In genomic region chr6:78867020-78867369, GRCh38 we compare ENCODE assay signal across 8 cellular contexts. TPM values are rescaled to one million over a fixed set of nuclear protein-coding genes. Genes with fewer than 3 reads are reported as not detected.
A peak's percentile ranks its signal among the peaks of the same experiment; 100 is the strongest.
DNase-seq lines count a peak whose midpoint lies in the region; ATAC-seq and TF ChIP-seq lines count a peak whose summit lies in the region.

No MANE protein-coding gene starts in this region.

- H3K9me3 ChIP-seq in Caco-2 = no peaks in the 10 kb centered on the region; the same call in 1 of the 2 replicates
- no peaks in the 10 kb centered on the region for H3K9me3 ChIP-seq in mucosa of descending colon

- CTCF ChIA-PET in Caco-2 (lab: Charles Lee) = no interaction called here

- H3K4me1 ChIP-seq in Caco-2 (no peaks in the 10 kb centered on the region), mucosa of descending colon (ENCODE audit: low read depth) (peaks cover 8% of the 10 kb centered on the region)

- POLR2A ChIA-PET in Caco-2 (lab: Charles Lee) = interaction anchor here (0.6 kb wide), 1 partner anchor 697 kb away, joined by 4 read pairs; no protein-coding TSS in a partner anchor

- H3K36me3 Mint-ChIP-seq in Caco-2 (ENCODE audit: insufficient read depth, unreplicated experiment) (peaks cover 5% of the 10 kb centered on the region), chondrocyte (ENCODE audit: low read depth) (no peaks in the 10 kb centered on the region)

- H3K36me3 ChIP-seq in Caco-2 (ENCODE audit: control insufficient read depth, insufficient read depth, low read length) (no peaks in the 10 kb centered on the region), mucosa of descending colon (ENCODE audit: low read depth) (no peaks in the 10 kb centered on the region)

- no peaks in the 10 kb centered on the region for H3K9me3 Mint-ChIP-seq in Caco-2 (ENCODE audit: unreplicated experiment)
- no peaks in the 10 kb centered on the region for H3K9me3 Mint-ChIP-seq in chondrocyte (ENCODE audit: low read depth)

- peak overlapping the region; percentile 99 for H3K4me3 Mint-ChIP-seq in Caco-2 (ENCODE audit: unreplicated experiment)
- peak overlapping the region; percentile 97 for H3K4me3 Mint-ChIP-seq in chondrocyte (ENCODE audit: unreplicated experiment)

- TSS peak; percentile 64 for BruUV-seq in Caco-2 (replicated peaks; lab: Mats Ljungman, UMichigan)

- H3K4me1 Mint-ChIP-seq in Caco-2 (ENCODE audit: low read depth, unreplicated experiment) (no peaks in the 10 kb centered on the region), chondrocyte (ENCODE audit: low read depth) (peaks cover 19% of the 10 kb centered on the region)

- ATAC-seq in GM21447 (IDR thresholded peaks at IDR 0.05; ENCODE audit: unreplicated experiment) (peak; percentile 43), mucosa of descending colon (peak; percentile 53)

- TF ChIP-seq CTCF in Caco-2 (IDR thresholded peaks at IDR 0.05; ENCODE audit: insufficient read depth in 1 of 2, low read depth in 1 of 2, low read length in 1 of 2, severe bottlenecking in 1 of 2, unreplicated experiment in 1 of 2) = no peak
- TF ChIP-seq CTCF in HL-60 (IDR thresholded peaks at IDR 0.05; ENCODE audit: insufficient read depth, low read length) = no peak
- TF ChIP-seq CTCF in chondrocyte (IDR thresholded peaks at IDR 0.05) = no peak
- no peak for TF ChIP-seq CTCF in mucosa of descending colon (IDR thresholded peaks at IDR 0.05)

- H3K27me3 Mint-ChIP-seq in Caco-2 (ENCODE audit: insufficient read depth, unreplicated experiment) = no peaks in the 10 kb centered on the region
- no peaks in the 10 kb centered on the region for H3K27me3 Mint-ChIP-seq in chondrocyte (ENCODE audit: low read depth)

- H3K4me3 ChIP-seq in Caco-2 (ENCODE audit: low read depth, low read length) (peak overlapping the region; percentile 93), HL-60 (replicated peaks; ENCODE audit: insufficient read depth, low read length) (peak overlapping the region; percentile 82), mucosa of descending colon (peak overlapping the region; percentile 92)

- H3K27me3 ChIP-seq in Caco-2 (replicated peaks; ENCODE audit: control insufficient read depth, insufficient read depth, low read length) (no peaks in the 10 kb centered on the region), HL-60 (ENCODE audit: insufficient read depth, poor library complexity, severe bottlenecking) (no peaks in the 10 kb centered on the region)

- intact Hi-C loops in Caco-2 (cut with micrococcal nuclease; ENCODE audit: unreplicated experiment) = no loop called here
- intact Hi-C loops in mucosa of descending colon (cut with DNase I, micrococcal nuclease) = no loop called here

- DNase-seq in Caco-2 = no peak
- no peak for DNase-seq in HL-60 (ENCODE audit: low read depth in 1 of 2, low spot score in 1 of 2)
- no peak for DNase-seq in chondrocyte (ENCODE audit: low spot score)
- DNase-seq in mucosa of descending colon = no peak
- no peak for DNase-seq in COLO668 (lab: John Stamatoyannopoulos, UW; ENCODE audit: unreplicated experiment)
- no peak for DNase-seq in D341Med (ENCODE audit: low spot score)
- DNase-seq in UCSD-AML1 (lab: John Stamatoyannopoulos, UW; ENCODE audit: unreplicated experiment) = no peak

- H3K27ac ChIP-seq in HL-60 (replicated peaks) = peak overlapping the region; percentile 86

- H3K27ac Mint-ChIP-seq in Caco-2 (ENCODE audit: unreplicated experiment) (peak overlapping the region; percentile 100), chondrocyte (ENCODE audit: unreplicated experiment) (peak overlapping the region; percentile 84)

RNA-seq across cellular contexts. Expression of gene IRAK1BP1, which starts 0.4 kb away (rescaled TPM):
- 1.7 and 1.8 TPM in 2 replicates for total RNA-seq in Caco-2 (2022)
- total RNA-seq in chondrocyte = 1.3 to 3.6 TPM (median 1.8 TPM) in 3 replicates
- 1 to 10 TPM; 2.9 to 4.6 (median 3.4) TPM for total RNA-seq in mucosa of descending colon
